In genomic region chr1:209871430-209871829, GRCh38 we compare ENCODE assay signal across 18 cellular contexts. TPM values are rescaled to one million over a fixed set of nuclear protein-coding genes. Genes with fewer than 3 reads are reported as not detected.
A peak's percentile ranks its signal among the peaks of the same experiment; 100 is the strongest.
DNase-seq lines count a peak whose midpoint lies in the region; ATAC-seq, FAIRE-seq and TF ChIP-seq lines count a peak whose summit lies in the region.
"Had no signal": no experiment of that assay in that cellular context is flagged by ENCODE, and none has a peak within 500 bp of the region (broad histone marks: within the 10 kb centered on the region; RNA-seq: fewer than 3 reads in every experiment).

No MANE protein-coding gene starts in this region.

- DNase-seq in MCF 10A (ENCODE audit: unreplicated experiment): no peak
- no peak for DNase-seq in breast epithelium (ENCODE audit: low spot score in 2 of 2)
- DNase-seq in mammary epithelial cell: no peak
- no peak for DNase-seq in keratinocyte (ENCODE audit: low read depth, low spot score)
- no peak for DNase-seq in activated CD4-positive, alpha-beta T cell treated with anti-CD3 and anti-CD28 coated beads for 36 hours
- DNase-seq: ACHN; C1 segment of cervical spinal cord; Calu3; CD4-positive, alpha-beta T cell; DMS79 had no signal

- in situ Hi-C loops in mammary epithelial cell (cut with MboI; ENCODE audit: low sequenced_read_pairs in 2 of 2): loop anchor here in 1 of 2 donors (10.0 to 25.0 kb wide), 2 partner anchors 53 to 441 kb away; no protein-coding TSS in a partner anchor

- no peaks in the 10 kb centered on the region for H3K36me3 Mint-ChIP-seq in MCF 10A (ENCODE audit: insufficient read depth, unreplicated experiment)
- no peaks in the 10 kb centered on the region for H3K36me3 Mint-ChIP-seq in activated CD4-positive, alpha-beta T cell treated with anti-CD3 and anti-CD28 coated beads for 36 hours (ENCODE audit: low read depth)

- TF ChIP-seq POLR2A in breast epithelium (IDR thresholded peaks at IDR 0.05): no peak

- H3K9ac ChIP-seq in mammary epithelial cell (ENCODE audit: insufficient read depth, low read length) (no peak overlapping the region), keratinocyte (ENCODE audit: control insufficient read depth, extremely low read depth, insufficient read depth, low read length) (no peak overlapping the region)

- H3K79me2 ChIP-seq in mammary epithelial cell (ENCODE audit: insufficient read depth, low read length): peaks cover 2% of the 10 kb centered on the region
- H3K79me2 ChIP-seq in keratinocyte (ENCODE audit: control insufficient read depth, insufficient read depth, low read length): no peaks in the 10 kb centered on the region

- dilution Hi-C loops in mammary epithelial cell (cut with HindIII; ENCODE audit: low sequenced_read_pairs): no loop called here
- dilution Hi-C loops in keratinocyte (cut with MboI; ENCODE audit: extremely low pct_ligation_motif_present, low sequenced_read_pairs): no loop called here

- peak overlapping the region; percentile 98 for H3K27ac Mint-ChIP-seq in MCF 10A (ENCODE audit: low read depth, unreplicated experiment)
- H3K27ac Mint-ChIP-seq in activated CD4-positive, alpha-beta T cell treated with anti-CD3 and anti-CD28 coated beads for 36 hours: no peak overlapping the region
- H3K27ac Mint-ChIP-seq: B cell; CD4-positive, alpha-beta T cell had no signal

- 94% methylated on average over 2 of the region's 2 CpGs for WGBS in mammary epithelial cell (ENCODE audit: low coverage, missing lambda C conversion rate)

- no peak for TF ChIP-seq CTCF in MCF 10A (IDR thresholded peaks at IDR 0.05; ENCODE audit: unreplicated experiment)
- no peak for TF ChIP-seq CTCF in breast epithelium (IDR thresholded peaks at IDR 0.05)
- TF ChIP-seq CTCF in mammary epithelial cell (conservative IDR thresholded peaks at IDR 0.05 in 1 of 2, IDR thresholded peaks at IDR 0.05 in 1 of 2; ENCODE audit: extremely low read depth in 1 of 2, insufficient read depth in 1 of 2, low read depth in 1 of 2, low read length in 2 of 2): no peak
- no peak for TF ChIP-seq CTCF in keratinocyte (optimal IDR thresholded peaks at IDR 0.05 in 1 of 3, IDR thresholded peaks at IDR 0.05 in 1 of 3, conservative IDR thresholded peaks at IDR 0.05 in 1 of 3; ENCODE audit: extremely low read depth in 1 of 3, insufficient read depth in 2 of 3, low read length in 3 of 3)

- POLR2A ChIA-PET in MCF 10A (lab: Yijun Ruan, JAX): interaction anchor here (0.7 to 10.9 kb wide), 15 partner anchors 13 to 63 kb away, joined by 3 to 156 read pairs (median 3); partner anchors contain the start of gene UTP25
- POLR2A ChIA-PET in activated CD4-positive, alpha-beta T cell treated with anti-CD3 and anti-CD28 coated beads for 36 hours (lab: Charles Lee): no interaction called here

- H3K9me1 ChIP-seq in keratinocyte (ENCODE audit: control insufficient read depth, extremely low read depth, insufficient read depth, low read length): no peaks in the 10 kb centered on the region

- intact Hi-C loops in MCF 10A (cut with micrococcal nuclease): loop anchor here (5.0 kb wide), 2 partner anchors 66 to 501 kb away; partner anchors contain the start of gene SYT14
- intact Hi-C loops in breast epithelium (cut with DNase I; ENCODE audit: low total_unique reads): no loop called here
- intact Hi-C loops in mammary epithelial cell (cut with micrococcal nuclease): no loop called here
- intact Hi-C loops in activated CD4-positive, alpha-beta T cell treated with anti-CD3 and anti-CD28 coated beads for 36 hours (cut with DNase I, micrococcal nuclease): no loop called here

- H2AFZ ChIP-seq in mammary epithelial cell (ENCODE audit: low read depth, low read length): no peak overlapping the region
- no peak overlapping the region for H2AFZ ChIP-seq in keratinocyte (ENCODE audit: control insufficient read depth, low read length)

- H3K27me3 Mint-ChIP-seq in MCF 10A (ENCODE audit: insufficient read depth, unreplicated experiment): no peaks in the 10 kb centered on the region
- H3K27me3 Mint-ChIP-seq in activated CD4-positive, alpha-beta T cell treated with anti-CD3 and anti-CD28 coated beads for 36 hours: peaks cover 29% of the 10 kb centered on the region

- H4K20me1 ChIP-seq in mammary epithelial cell (ENCODE audit: insufficient read depth, low read length) (no peaks in the 10 kb centered on the region), keratinocyte (ENCODE audit: control insufficient read depth, extremely low read depth, insufficient read depth, low read length) (no peaks in the 10 kb centered on the region)

- H3K4me3 ChIP-seq in breast epithelium (no peak overlapping the region), mammary epithelial cell (replicated peaks in 1 of 3; ENCODE audit: insufficient read depth in 1 of 3, low read depth in 2 of 3, low read length in 3 of 3) (no peak overlapping the region), keratinocyte (ENCODE audit: control insufficient read depth in 2 of 3, extremely low read depth in 1 of 3, insufficient read depth in 2 of 3, low read depth in 1 of 3, low read length in 3 of 3) (no peak overlapping the region)
- H3K4me3 ChIP-seq: HAP-1 had no signal

- H3K27me3 ChIP-seq in breast epithelium: no peaks in the 10 kb centered on the region
- no peaks in the 10 kb centered on the region for H3K27me3 ChIP-seq in mammary epithelial cell (ENCODE audit: insufficient read depth, low read length)
- H3K27me3 ChIP-seq in keratinocyte (ENCODE audit: control insufficient read depth, extremely low read depth, insufficient read depth, low read length): no peaks in the 10 kb centered on the region

- no peak overlapping the region for H3K27ac ChIP-seq in breast epithelium
- peak overlapping the region; percentile 99 for H3K27ac ChIP-seq in mammary epithelial cell (ENCODE audit: insufficient read depth, low read depth, low read length)
- peak overlapping the region; percentile 99 for H3K27ac ChIP-seq in keratinocyte (ENCODE audit: control insufficient read depth, insufficient read depth, low read length)

- H3K9me3 Mint-ChIP-seq in MCF 10A (ENCODE audit: unreplicated experiment): peaks cover 10% of the 10 kb centered on the region
- peaks cover 7% of the 10 kb centered on the region for H3K9me3 Mint-ChIP-seq in activated CD4-positive, alpha-beta T cell treated with anti-CD3 and anti-CD28 coated beads for 36 hours (ENCODE audit: low read depth)

- no peak for FAIRE-seq in keratinocyte (lab: Jason Lieb, UNC)
- FAIRE-seq: GM12891, H1, HepG2, HTR-8/SVneo had no signal

- H3K4me1 ChIP-seq in breast epithelium (no peaks in the 10 kb centered on the region), mammary epithelial cell (ENCODE audit: insufficient read depth, low read length) (peaks cover 65% of the 10 kb centered on the region), keratinocyte (ENCODE audit: control insufficient read depth, extremely low read depth, insufficient read depth, low read length) (peaks cover 59% of the 10 kb centered on the region)

- CTCF ChIA-PET in MCF 10A (lab: Yijun Ruan, JAX): interaction anchor here (0.7 to 20.0 kb wide), 12 partner anchors 8 to 115 kb away, joined by 3 to 814 read pairs (median 8); no protein-coding TSS in a partner anchor
- CTCF ChIA-PET in mammary epithelial cell (lab: Charles Lee; ENCODE audit: low non-redundant PET): no interaction called here
- CTCF ChIA-PET in activated CD4-positive, alpha-beta T cell treated with anti-CD3 and anti-CD28 coated beads for 36 hours (lab: Charles Lee): interaction anchor here (3.0 kb wide), 1 partner anchor 11 kb away, joined by 14 read pairs; no protein-coding TSS in a partner anchor

- no peak for ATAC-seq in activated CD4-positive, alpha-beta T cell treated with anti-CD3 and anti-CD28 coated beads for 36 hours
- ATAC-seq in HG02623 (IDR thresholded peaks at IDR 0.05; ENCODE audit: unreplicated experiment) (no peak), GM19467 (IDR thresholded peaks at IDR 0.05; ENCODE audit: unreplicated experiment) (no peak)
- ATAC-seq: HepG2 had no signal

- H3K9me3 ChIP-seq in breast epithelium: no peaks in the 10 kb centered on the region
- peaks cover 3% of the 10 kb centered on the region for H3K9me3 ChIP-seq in mammary epithelial cell (replicated peaks; ENCODE audit: insufficient read depth, low read length)
- no peaks in the 10 kb centered on the region for H3K9me3 ChIP-seq in keratinocyte (ENCODE audit: control insufficient read depth, low read depth, low read length)
- H3K9me3 ChIP-seq: HAP-1 had no signal

- H3K4me1 Mint-ChIP-seq in MCF 10A (ENCODE audit: insufficient read depth, unreplicated experiment): peaks cover 74% of the 10 kb centered on the region
- no peaks in the 10 kb centered on the region for H3K4me1 Mint-ChIP-seq in activated CD4-positive, alpha-beta T cell treated with anti-CD3 and anti-CD28 coated beads for 36 hours
- H3K4me1 Mint-ChIP-seq: B cell had no signal

- H3K36me3 ChIP-seq in breast epithelium (no peaks in the 10 kb centered on the region), mammary epithelial cell (ENCODE audit: insufficient read depth, low read length) (no peaks in the 10 kb centered on the region), keratinocyte (ENCODE audit: control insufficient read depth in 2 of 2, extremely low read depth in 1 of 2, insufficient read depth in 2 of 2, low read length in 2 of 2) (peaks cover 0 to 5% of the 10 kb centered on the region in 2 experiments)
- H3K36me3 ChIP-seq: HAP-1 had no signal

- H3K4me2 ChIP-seq in mammary epithelial cell (ENCODE audit: insufficient read depth, low read depth, low read length) (no peak overlapping the region), keratinocyte (ENCODE audit: control insufficient read depth, extremely low read depth, insufficient read depth, low read depth, low read length) (no peak overlapping the region)

- no TSS peak for BruUV-seq in MCF 10A (replicated peaks; lab: Mats Ljungman, UMichigan)
- BruUV-seq in mammary epithelial cell (replicated peaks; lab: Mats Ljungman, UMichigan): no TSS peak

- no peak overlapping the region for H3K4me3 Mint-ChIP-seq in MCF 10A (ENCODE audit: unreplicated experiment)
- no peak overlapping the region for H3K4me3 Mint-ChIP-seq in activated CD4-positive, alpha-beta T cell treated with anti-CD3 and anti-CD28 coated beads for 36 hours
- H3K4me3 Mint-ChIP-seq: B cell; CD4-positive, alpha-beta T cell had no signal

RNA-seq across cellular contexts. Expression of gene UTP25, which starts 43.7 kb away (rescaled TPM):
- total RNA-seq in MCF 10A (2022) (20.4 and 23.8 TPM in 2 replicates), breast epithelium (10 to 100 TPM in 2 of 3 donors, 1 to 10 TPM in 1; 6.4 to 15.5 (median 11.1) TPM), mammary epithelial cell (10 to 100 TPM in 1 of 2 donors, 1 to 10 TPM in 1; 9.3 to 14.0 TPM)
- polyA plus RNA-seq in mammary epithelial cell (8.0 TPM), keratinocyte (12.3 to 13.3 TPM (median 12.4 TPM) in 3 replicates)
- polyA minus RNA-seq in mammary epithelial cell (8.3 TPM), keratinocyte (7.6 to 21.0 TPM (median 15.9 TPM) in 3 replicates)
- 6.7 TPM for polyA plus RNA-seq in keratinocyte (2011; ENCODE audit: low read depth)
- polyA plus RNA-seq in keratinocyte (2011; cell fraction: cytosol; rRNA removed): 5.8 and 11.1 TPM in 2 replicates
- 22.9 and 25.9 TPM in 2 replicates for polyA plus RNA-seq in keratinocyte (2011; cell fraction: nucleus; rRNA removed)
- polyA plus RNA-seq in keratinocyte (2012; ENCODE audit: low replicate concordance): 6.9 and 8.0 TPM in 2 replicates
- 3.8 TPM for polyA minus RNA-seq in keratinocyte (2011; cell fraction: cytosol; rRNA and poly(A)+ RNA removed)
- 21.0 and 35.8 TPM in 2 replicates for polyA minus RNA-seq in keratinocyte (2011; cell fraction: nucleus; rRNA and poly(A)+ RNA removed)
- total RNA-seq in activated CD4-positive, alpha-beta T cell treated with anti-CD3 and anti-CD28 coated beads for 36 hours: 10 to 100 TPM in 1 of 2 experiments, 1 to 10 TPM in 1; 9.4 to 10.4 TPM

Comparison
In these comparisons a context has a peak if more than half of its experiments do, and no peak if none do; other contexts are left out.
1. H3K27ac ChIP-seq: peak in mammary epithelial cell (single experiment) and keratinocyte (single experiment); none in breast epithelium (0 of 2).